In the genomic region with DNA sequence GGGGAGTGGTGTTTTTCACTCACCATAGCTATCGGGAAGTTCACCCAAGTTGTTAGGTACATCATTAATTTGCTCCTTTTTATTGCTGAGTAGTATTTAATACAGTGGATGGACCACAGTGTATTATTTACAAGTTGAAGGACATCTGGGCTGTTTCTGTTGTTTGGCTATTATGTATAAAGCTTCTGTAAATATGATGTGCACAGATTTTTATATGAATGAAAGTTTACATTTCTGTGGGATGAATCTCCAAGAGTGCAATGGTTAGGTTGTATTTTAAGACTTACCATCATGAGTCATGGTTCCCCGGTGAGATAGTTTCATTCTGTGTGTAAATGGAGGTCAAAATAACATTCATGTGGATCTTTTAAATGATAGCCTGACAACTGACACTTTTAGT, we compare ENCODE assay signal across 17 cellular contexts.
A peak's percentile ranks its signal among the peaks of the same experiment; 100 is the strongest.
DNase-seq lines count a peak whose midpoint lies in the region; ATAC-seq and TF ChIP-seq lines count a peak whose summit lies in the region.
"Had no signal": no experiment of that assay in that cellular context is flagged by ENCODE, and none has a peak within 500 bp of the region (broad histone marks: within the 10 kb centered on the region; RNA-seq: fewer than 3 reads in every experiment).

No MANE protein-coding gene starts in this region.

- no peak overlapping the region for H4K8ac ChIP-seq in mesenchymal stem cell (ENCODE audit: low read length)

- no peak overlapping the region for H2BK5ac ChIP-seq in mesenchymal stem cell (ENCODE audit: low read depth, low read length, poor library complexity, severe bottlenecking)

- H3K4me2 ChIP-seq in mesenchymal stem cell (ENCODE audit: low read length, poor library complexity, severe bottlenecking): no peak overlapping the region
- H3K4me2 ChIP-seq: neural progenitor cell had no signal

- peaks cover 0 to 9% of the 10 kb centered on the region in 2 donors for H3K9me3 Mint-ChIP-seq in effector memory CD8-positive, alpha-beta T cell
- H3K9me3 Mint-ChIP-seq: neural progenitor cell had no signal

- DNase-seq in AG08396 (ENCODE audit: low spot score) (peak; percentile 58), HT1080 (ENCODE audit: low read depth) (peak; percentile 63), brain pericyte (ENCODE audit: low read depth, low spot score) (peak; percentile 73), mesenchymal stem cell (peak; percentile 86), NCI-H1930 (lab: John Stamatoyannopoulos, UW) (no peak), coronary artery (ENCODE audit: low spot score) (no peak)
- no peak for DNase-seq in effector memory CD8-positive, alpha-beta T cell
- DNase-seq: activated naive CD4-positive, alpha-beta T cell treated with anti-CD3 and anti-CD28 coated beads for 36 hours; NCI-H1092; testis had no signal

- H3K23ac ChIP-seq in mesenchymal stem cell (ENCODE audit: low read length in 2 of 2): no peak overlapping the region

- no peak overlapping the region for H3K14ac ChIP-seq in mesenchymal stem cell (ENCODE audit: low read length in 2 of 2)

- H2BK12ac ChIP-seq in mesenchymal stem cell (ENCODE audit: low read length in 2 of 2): no peak overlapping the region

- ATAC-seq in effector memory CD8-positive, alpha-beta T cell (replicated peaks): no peak
- no peak for ATAC-seq in HG03342 (IDR thresholded peaks at IDR 0.05; ENCODE audit: unreplicated experiment)
- ATAC-seq: HepG2, SK-N-SH treated with all-trans-retinoic acid at 6 μM for 48 hours had no signal

- no peak overlapping the region for H3K27ac Mint-ChIP-seq in effector memory CD8-positive, alpha-beta T cell
- H3K27ac Mint-ChIP-seq: activated naive CD4-positive, alpha-beta T cell treated with anti-CD3 and anti-CD28 coated beads for 36 hours; neural progenitor cell had no signal

- peaks cover 5 to 6% of the 10 kb centered on the region in 2 experiments for H3K36me3 ChIP-seq in mesenchymal stem cell (ENCODE audit: control insufficient read depth in 1 of 2, insufficient read depth in 2 of 2, low read depth in 1 of 2, low read length in 2 of 2)
- H3K36me3 ChIP-seq: esophagus muscularis mucosa, neural progenitor cell had no signal

- H3K4ac ChIP-seq in mesenchymal stem cell (ENCODE audit: low read depth in 1 of 2, low read length in 2 of 2): no peak overlapping the region

- no peak overlapping the region for H2BK15ac ChIP-seq in mesenchymal stem cell (ENCODE audit: low read depth, poor library complexity, severe bottlenecking)

- H3K9ac ChIP-seq in mesenchymal stem cell (ENCODE audit: low read length): no peak overlapping the region
- H3K9ac ChIP-seq: neural progenitor cell had no signal

- H4K91ac ChIP-seq in mesenchymal stem cell (ENCODE audit: low read length): no peak overlapping the region

- no peak for TF ChIP-seq CTCF in coronary artery (IDR thresholded peaks at IDR 0.05)

- peaks cover 6% of the 10 kb centered on the region for H3K36me3 Mint-ChIP-seq in effector memory CD8-positive, alpha-beta T cell (ENCODE audit: insufficient read depth)

- H3K79me1 ChIP-seq in mesenchymal stem cell (replicated peaks; ENCODE audit: low read length, poor library complexity, severe bottlenecking): peaks cover 31% of the 10 kb centered on the region

- peaks cover 0 to 3% of the 10 kb centered on the region in 2 donors for H3K4me1 Mint-ChIP-seq in effector memory CD8-positive, alpha-beta T cell (ENCODE audit: low read depth in 2 of 2)
- H3K4me1 Mint-ChIP-seq: central memory CD8-positive, alpha-beta T cell had no signal

- H3K27ac ChIP-seq in mesenchymal stem cell (ENCODE audit: low read length, poor library complexity, severe bottlenecking) (no peak overlapping the region), coronary artery (no peak overlapping the region)
- H3K27ac ChIP-seq: esophagus muscularis mucosa, neural progenitor cell, skin epidermis, testis had no signal

- no peak overlapping the region for H2AK5ac ChIP-seq in mesenchymal stem cell (ENCODE audit: low read length, severe bottlenecking)

- no peak overlapping the region for H3K18ac ChIP-seq in mesenchymal stem cell (ENCODE audit: low read depth in 1 of 2, low read length in 2 of 2)

- H3K9me3 ChIP-seq in mesenchymal stem cell (ENCODE audit: control insufficient read depth, low read length): no peaks in the 10 kb centered on the region
- H3K9me3 ChIP-seq: esophagus muscularis mucosa, testis had no signal

- H2AFZ ChIP-seq in mesenchymal stem cell (ENCODE audit: low read depth, low read length): no peak overlapping the region
- H2AFZ ChIP-seq: neural progenitor cell had no signal

- H3K4me3 ChIP-seq in mesenchymal stem cell (ENCODE audit: insufficient read depth in 1 of 2, low read depth in 1 of 2, low read length in 2 of 2): peak overlapping the region in 1 of 2 experiments; percentile 4
- no peak overlapping the region for H3K4me3 ChIP-seq in coronary artery
- H3K4me3 ChIP-seq: esophagus muscularis mucosa, neural progenitor cell, skin epidermis, testis had no signal

- no peaks in the 10 kb centered on the region for H3K27me3 ChIP-seq in mesenchymal stem cell (ENCODE audit: control insufficient read depth in 1 of 2, insufficient read depth in 1 of 2, low read length in 2 of 2)
- H3K27me3 ChIP-seq: esophagus muscularis mucosa, neural progenitor cell, testis had no signal

- H3K27me3 Mint-ChIP-seq in effector memory CD8-positive, alpha-beta T cell: no peaks in the 10 kb centered on the region
- H3K27me3 Mint-ChIP-seq: central memory CD8-positive, alpha-beta T cell had no signal

- H2BK120ac ChIP-seq in mesenchymal stem cell (ENCODE audit: low read depth, low read length): no peak overlapping the region

- WGBS in mesenchymal stem cell: 50% methylated on average over 2 of the region's 2 CpGs

- no peak overlapping the region for H3K4me3 Mint-ChIP-seq in effector memory CD8-positive, alpha-beta T cell
- H3K4me3 Mint-ChIP-seq: activated naive CD4-positive, alpha-beta T cell treated with anti-CD3 and anti-CD28 coated beads for 36 hours; central memory CD8-positive, alpha-beta T cell; neural progenitor cell had no signal

- H3K4me1 ChIP-seq in mesenchymal stem cell (ENCODE audit: control insufficient read depth, insufficient read depth, low read depth, low read length): peaks cover 10% of the 10 kb centered on the region
- H3K4me1 ChIP-seq: neural progenitor cell, testis had no signal

Comparison
In these comparisons a context has a peak if more than half of its experiments do, and no peak if none do; other contexts are left out.
1. DNase-seq: peak in AG08396 (single experiment), HT1080 (single experiment), brain pericyte (single experiment) and mesenchymal stem cell (single experiment); none in effector memory CD8-positive, alpha-beta T cell (0 of 3), NCI-H1930 (0 of 2) and coronary artery (single experiment).